Comparison of ENCODE assay signal across 23 cellular contexts in the genomic region with DNA sequence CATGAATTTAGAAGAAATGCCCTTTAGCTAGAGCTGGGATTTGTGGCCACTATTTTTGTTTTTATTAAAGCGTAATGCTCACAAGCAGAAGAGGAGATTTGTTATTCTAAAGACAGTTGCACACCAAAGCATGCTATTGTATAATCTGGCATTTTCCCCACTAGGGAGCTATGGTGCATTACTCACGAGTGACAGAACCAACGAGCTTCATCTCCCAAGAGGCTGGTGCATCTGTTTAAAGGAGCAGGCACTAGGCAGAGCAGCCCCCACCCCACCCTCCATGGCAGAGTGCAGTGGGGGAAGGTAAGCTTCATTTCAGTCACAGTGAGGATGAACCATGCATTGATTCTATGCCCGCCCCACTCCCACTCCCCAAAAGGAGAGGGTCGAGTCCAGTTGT.
"Had no signal": no experiment of that assay in that cellular context is flagged by ENCODE, and none has a peak within 500 bp of the region (broad histone marks: within the 10 kb centered on the region; RNA-seq: fewer than 3 reads in every experiment).

No MANE protein-coding gene starts in this region.

- H3K4me3 ChIP-seq: coronary artery, dorsolateral prefrontal cortex, gastroesophageal sphincter, right atrium auricular region, tibial nerve had no signal

- H3K27me3 ChIP-seq: brain microvascular endothelial cell, right atrium auricular region, tibial nerve had no signal

- DNase-seq: activated CD4-positive, alpha-beta memory T cell treated with anti-CD3 and anti-CD28 coated beads for 36 hours; activated CD4-positive, alpha-beta T cell treated with anti-CD3 and anti-CD28 coated beads, Interleukin-2, amount 10 ng/mL, durations not matched to agents 24 days and 14 days; activated CD4-positive, CD25-positive, alpha-beta regulatory T cell treated with anti-CD3 and anti-CD28 coated beads, Interleukin-2, amount 50 U/mL, for 72 hours; activated CD8-positive, alpha-beta memory T cell treated with anti-CD3 and anti-CD28 coated beads, Interleukin-2, amount 50 U/mL, for 48 hours; activated gamma-delta T cell treated with Interleukin-2 at 50 U/mL for 16 hours; activated naive CD4-positive, alpha-beta T cell treated with anti-CD3 and anti-CD28 coated beads, Interleukin-2, amount 50 U/mL, for 16 hours; activated T-cell treated with anti-CD3 and anti-CD28 coated beads, Interleukin-2, amount 50 U/mL, for 4 hours; amniotic stem cell; brain microvascular endothelial cell; effector memory CD4-positive, alpha-beta T cell; head of caudate nucleus; immature natural killer cell; kidney; left colon; midbrain; naive thymus-derived CD8-positive, alpha-beta T cell; stimulated activated naive CD4-positive, alpha-beta T cell; T1000 had no signal

- H3K27ac ChIP-seq: brain microvascular endothelial cell, coronary artery, gastroesophageal sphincter, right atrium auricular region, tibial nerve had no signal

- H3K4me1 ChIP-seq: gastroesophageal sphincter, right atrium auricular region, tibial nerve had no signal

- H3K9me3 ChIP-seq: right atrium auricular region had no signal

- H3K36me3 ChIP-seq: brain microvascular endothelial cell, gastroesophageal sphincter, right atrium auricular region, tibial nerve had no signal
